In genomic region chr10:49398000-49398861, GRCh38 we compare ENCODE assay signal across 9 cellular contexts. TPM values are rescaled to one million over a fixed set of nuclear protein-coding genes. Genes with fewer than 3 reads are reported as not detected.
DNase-seq lines count a peak whose midpoint lies in the region; ATAC-seq, FAIRE-seq and TF ChIP-seq lines count a peak whose summit lies in the region.
"Had no signal": no experiment of that assay in that cellular context is flagged by ENCODE, and none has a peak within 500 bp of the region (broad histone marks: within the 10 kb centered on the region; RNA-seq: fewer than 3 reads in every experiment).

No MANE protein-coding gene starts in this region.

- DNase-seq in MG63 (peak; percentile 73), foreskin keratinocyte (peak; percentile 36 to 53), urothelium cell line (ENCODE audit: low spot score) (peak; percentile 88), NCI-H1436 (lab: John Stamatoyannopoulos, UW) (no peak), DMS79 treated with DMSO at 0.1 percent for 48 hours (lab: John Stamatoyannopoulos, UW) (no peak)
- peak; percentile 23 for DNase-seq in activated T-helper 1 cell treated with anti-CD3 and anti-CD28 coated beads, Interleukin-12 subunit alpha, Interleukin-12 subunit beta, Interleukin-2, Interleukin-4 antibody, amounts not matched to agents 30 ng/mL and 10 ng/mL and 1 ng/mL, durations not matched to agents 14 hours and 24 hours and 36 hours (ENCODE audit: low spot score)

- peak overlapping the region; percentile 54 for H3K4me3 Mint-ChIP-seq in activated T-helper 1 cell treated with anti-CD3 and anti-CD28 coated beads, Interleukin-12 subunit alpha, Interleukin-12 subunit beta, Interleukin-2, Interleukin-4 antibody, amounts not matched to agents 30 ng/mL and 10 ng/mL and 1 ng/mL, durations not matched to agents 14 hours and 24 hours and 36 hours

- H3K4me3 ChIP-seq in MG63, result peak overlapping the region; percentile 39
- peak overlapping the region; percentile 40 for H3K4me3 ChIP-seq in neuron (ENCODE audit: low read length)

- no peak for FAIRE-seq in urothelium cell line (lab: Jason Lieb, UNC)
- FAIRE-seq: TTC549 had no signal

- H3K4me1 ChIP-seq in foreskin keratinocyte (no peaks in the 10 kb centered on the region), neuron (ENCODE audit: insufficient read depth, low read length) (peaks cover 17% of the 10 kb centered on the region)

- no peak for TF ChIP-seq CTCF in foreskin keratinocyte (conservative IDR thresholded peaks at IDR 0.05)

- peaks cover 2% of the 10 kb centered on the region; the same call in 1 of the 2 replicates for H3K9me3 ChIP-seq in MG63
- no peaks in the 10 kb centered on the region for H3K9me3 ChIP-seq in neuron (ENCODE audit: low read length)

- peaks cover 65% of the 10 kb centered on the region for H3K27me3 Mint-ChIP-seq in activated T-helper 1 cell treated with anti-CD3 and anti-CD28 coated beads, Interleukin-12 subunit alpha, Interleukin-12 subunit beta, Interleukin-2, Interleukin-4 antibody, amounts not matched to agents 30 ng/mL and 10 ng/mL and 1 ng/mL, durations not matched to agents 14 hours and 24 hours and 36 hours (ENCODE audit: insufficient read depth)

- intact Hi-C loops in activated T-helper 1 cell treated with anti-CD3 and anti-CD28 coated beads, Interleukin-12 subunit alpha, Interleukin-12 subunit beta, Interleukin-2, Interleukin-4 antibody, amounts not matched to agents 30 ng/mL and 10 ng/mL and 1 ng/mL, durations not matched to agents 14 hours and 24 hours and 36 hours (cut with micrococcal nuclease), result loop anchor here (1.0 kb wide), 1 partner anchor 209 kb away; no protein-coding TSS in a partner anchor

- no peaks in the 10 kb centered on the region for H3K4me1 Mint-ChIP-seq in activated T-helper 1 cell treated with anti-CD3 and anti-CD28 coated beads, Interleukin-12 subunit alpha, Interleukin-12 subunit beta, Interleukin-2, Interleukin-4 antibody, amounts not matched to agents 30 ng/mL and 10 ng/mL and 1 ng/mL, durations not matched to agents 14 hours and 24 hours and 36 hours (ENCODE audit: low read depth)

- ATAC-seq in GM19351 (IDR thresholded peaks at IDR 0.05; ENCODE audit: unreplicated experiment), result peak; percentile 61
- ATAC-seq in foreskin keratinocyte, result peak; percentile 91

- H2AFZ ChIP-seq in neuron (ENCODE audit: low read depth, low read length), result peak overlapping the region; percentile 42

- no peak overlapping the region for H3K27ac ChIP-seq in foreskin keratinocyte

- H3K27me3 ChIP-seq in MG63 (peaks cover 92% of the 10 kb centered on the region), foreskin keratinocyte (peaks cover 93% of the 10 kb centered on the region), neuron (ENCODE audit: insufficient read depth, low read length) (peaks cover 91% of the 10 kb centered on the region)

- no peaks in the 10 kb centered on the region for H3K9me3 Mint-ChIP-seq in activated T-helper 1 cell treated with anti-CD3 and anti-CD28 coated beads, Interleukin-12 subunit alpha, Interleukin-12 subunit beta, Interleukin-2, Interleukin-4 antibody, amounts not matched to agents 30 ng/mL and 10 ng/mL and 1 ng/mL, durations not matched to agents 14 hours and 24 hours and 36 hours

- no peaks in the 10 kb centered on the region for H3K36me3 Mint-ChIP-seq in activated T-helper 1 cell treated with anti-CD3 and anti-CD28 coated beads, Interleukin-12 subunit alpha, Interleukin-12 subunit beta, Interleukin-2, Interleukin-4 antibody, amounts not matched to agents 30 ng/mL and 10 ng/mL and 1 ng/mL, durations not matched to agents 14 hours and 24 hours and 36 hours (ENCODE audit: low read depth)

- H3K36me3 ChIP-seq in MG63, result no peaks in the 10 kb centered on the region
- no peaks in the 10 kb centered on the region for H3K36me3 ChIP-seq in neuron (ENCODE audit: insufficient read depth, low read length)

- H3K27ac Mint-ChIP-seq in activated T-helper 1 cell treated with anti-CD3 and anti-CD28 coated beads, Interleukin-12 subunit alpha, Interleukin-12 subunit beta, Interleukin-2, Interleukin-4 antibody, amounts not matched to agents 30 ng/mL and 10 ng/mL and 1 ng/mL, durations not matched to agents 14 hours and 24 hours and 36 hours, result no peak overlapping the region

RNA-seq across cellular contexts. Expression of gene DRGX, which starts 2.3 kb away (rescaled TPM):
- 0.07 and 0.10 TPM in 2 replicates for total RNA-seq in MG63 (2014; rRNA removed; shearing (Covaris generic); ENCODE audit: low replicate concordance)
- not detected in 2 replicates for total RNA-seq in activated T-helper 1 cell treated with anti-CD3 and anti-CD28 coated beads, Interleukin-12 subunit alpha, Interleukin-12 subunit beta, Interleukin-2, Interleukin-4 antibody, amounts not matched to agents 30 ng/mL and 10 ng/mL and 1 ng/mL, durations not matched to agents 14 hours and 24 hours and 36 hours
- not detected in 2 replicates for total RNA-seq in foreskin keratinocyte
- polyA plus RNA-seq in foreskin keratinocyte, result not detected in 2 replicates

Comparison
In these comparisons a context has a peak if more than half of its experiments do, and no peak if none do; other contexts are left out.
1. DNase-seq: peak in MG63 (single experiment), activated T-helper 1 cell treated with anti-CD3 and anti-CD28 coated beads, Interleukin-12 subunit alpha, Interleukin-12 subunit beta, Interleukin-2, Interleukin-4 antibody, amounts not matched to agents 30 ng/mL and 10 ng/mL and 1 ng/mL, durations not matched to agents 14 hours and 24 hours and 36 hours (single experiment), foreskin keratinocyte (2 of 2) and urothelium cell line (single experiment); none in NCI-H1436 (single experiment) and DMS79 treated with DMSO at 0.1 percent for 48 hours (single experiment).